In genomic region chr19:51687791-51688664, GRCh38 we compare ENCODE assay signal across 1 cellular context.
A peak's percentile ranks its signal among the peaks of the same experiment; 100 is the strongest.
TF ChIP-seq lines count a peak whose summit lies in the region.

No MANE protein-coding gene starts in this region.

TF ChIP-seq in K562, 482 proteins besides CTCF, POLR2A, EP300 and RAD21 (continued from another document and continues in another):
- TF ChIP-seq TFE3 (CRISPR knock-in tag; IDR thresholded peaks at IDR 0.05): no peak
- TF ChIP-seq ZNF263 (CRISPR knock-in tag; IDR thresholded peaks at IDR 0.05; ENCODE audit: borderline replicate concordance): peak; percentile 55
- TF ChIP-seq RBFOX2 (IDR thresholded peaks at IDR 0.05; ENCODE audit: low read depth, low read length): peak; percentile 20; the same call in 1 of the 2 replicates
- TF ChIP-seq TEAD4 (IDR thresholded peaks at IDR 0.05; ENCODE audit: low read length): no peak
- no peak for TF ChIP-seq TEAD4 (CRISPR knock-in tag; IDR thresholded peaks at IDR 0.05; ENCODE audit: borderline replicate concordance)
- TF ChIP-seq, protein P1, sequence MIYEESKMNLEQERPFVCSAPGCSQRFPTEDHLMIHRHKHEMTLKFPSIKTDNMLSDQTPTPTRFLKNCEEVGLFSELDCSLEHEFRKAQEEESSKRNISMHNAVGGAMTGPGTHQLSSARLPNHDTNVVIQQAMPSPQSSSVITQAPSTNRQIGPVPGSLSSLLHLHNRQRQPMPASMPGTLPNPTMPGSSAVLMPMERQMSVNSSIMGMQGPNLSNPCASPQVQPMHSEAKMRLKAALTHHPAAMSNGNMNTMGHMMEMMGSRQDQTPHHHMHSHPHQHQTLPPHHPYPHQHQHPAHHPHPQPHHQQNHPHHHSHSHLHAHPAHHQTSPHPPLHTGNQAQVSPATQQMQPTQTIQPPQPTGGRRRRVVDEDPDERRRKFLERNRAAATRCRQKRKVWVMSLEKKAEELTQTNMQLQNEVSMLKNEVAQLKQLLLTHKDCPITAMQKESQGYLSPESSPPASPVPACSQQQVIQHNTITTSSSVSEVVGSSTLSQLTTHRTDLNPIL (CRISPR knock-in tag; IDR thresholded peaks at IDR 0.05): no peak
- 0 out of 2 replicates have a peak, but pooled peaks have one; percentile 19 for TF ChIP-seq MEF2D (tag; conservative IDR thresholded peaks at IDR 0.05; ENCODE audit: low read depth)
- TF ChIP-seq NR2C1 (IDR thresholded peaks at IDR 0.05): peak; percentile 56; the same call in 1 of the 2 replicates
- no peak for TF ChIP-seq NR2C1 (tag; IDR thresholded peaks at IDR 0.05)
- TF ChIP-seq PHF8 (IDR thresholded peaks at IDR 0.05; ENCODE audit: borderline replicate concordance, low read length): peak; percentile 3; the same call in 1 of the 2 replicates
- TF ChIP-seq HIVEP1 (CRISPR knock-in tag; IDR thresholded peaks at IDR 0.05): 0 out of 2 replicates have a peak, but pooled peaks have one; percentile 33
- TF ChIP-seq POLR2AphosphoS5 (IDR thresholded peaks at IDR 0.05; ENCODE audit: control insufficient read depth, insufficient read depth, low read depth, low read length): no peak
- no peak for TF ChIP-seq ZNF124 (CRISPR knock-in tag; IDR thresholded peaks at IDR 0.05)
- peak; percentile 47; the same call in 1 of the 2 replicates for TF ChIP-seq ARID4B (CRISPR knock-in tag; IDR thresholded peaks at IDR 0.05)
- peak; percentile 6; the same call in 1 of the 2 replicates for TF ChIP-seq JUND (IDR thresholded peaks at IDR 0.05; ENCODE audit: borderline replicate concordance, low read depth, low read length)
- no peak for TF ChIP-seq JUND (tag; IDR thresholded peaks at IDR 0.05; ENCODE audit: borderline replicate concordance, low read depth, low read length)
- no peak for TF ChIP-seq DIDO1 (tag; IDR thresholded peaks at IDR 0.05; ENCODE audit: low read depth)
- TF ChIP-seq ZNF146 (CRISPR knock-in tag; IDR thresholded peaks at IDR 0.05; ENCODE audit: unreplicated experiment): no peak
- no peak for TF ChIP-seq CC2D1A (IDR thresholded peaks at IDR 0.05)
- TF ChIP-seq ATF3 (IDR thresholded peaks at IDR 0.05): no peak
- no peak for TF ChIP-seq ATF3 (CRISPR knock-in tag; conservative IDR thresholded peaks at IDR 0.05)
- TF ChIP-seq RREB1 (CRISPR knock-in tag; IDR thresholded peaks at IDR 0.05): no peak
- TF ChIP-seq, protein P2, sequence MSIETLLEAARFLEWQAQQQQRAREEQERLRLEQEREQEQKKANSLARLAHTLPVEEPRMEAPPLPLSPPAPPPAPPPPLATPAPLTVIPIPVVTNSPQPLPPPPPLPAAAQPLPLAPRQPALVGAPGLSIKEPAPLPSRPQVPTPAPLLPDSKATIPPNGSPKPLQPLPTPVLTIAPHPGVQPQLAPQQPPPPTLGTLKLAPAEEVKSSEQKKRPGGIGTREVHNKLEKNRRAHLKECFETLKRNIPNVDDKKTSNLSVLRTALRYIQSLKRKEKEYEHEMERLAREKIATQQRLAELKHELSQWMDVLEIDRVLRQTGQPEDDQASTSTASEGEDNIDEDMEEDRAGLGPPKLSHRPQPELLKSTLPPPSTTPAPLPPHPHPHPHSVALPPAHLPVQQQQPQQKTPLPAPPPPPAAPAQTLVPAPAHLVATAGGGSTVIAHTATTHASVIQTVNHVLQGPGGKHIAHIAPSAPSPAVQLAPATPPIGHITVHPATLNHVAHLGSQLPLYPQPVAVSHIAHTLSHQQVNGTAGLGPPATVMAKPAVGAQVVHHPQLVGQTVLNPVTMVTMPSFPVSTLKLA (conservative IDR thresholded peaks at IDR 0.05): 0 out of 4 replicates have a peak, but pooled peaks of 1 of the 2 experiments have one; percentile 8
- TF ChIP-seq HNRNPLL (IDR thresholded peaks at IDR 0.05; ENCODE audit: low read depth, low read length, poor library complexity, severe bottlenecking): peak; percentile 30
- no peak for TF ChIP-seq CHD2 (IDR thresholded peaks at IDR 0.05; ENCODE audit: low read depth, low read length)
- TF ChIP-seq CBFA2T2 (conservative IDR thresholded peaks at IDR 0.05): 0 out of 2 replicates have a peak, but pooled peaks have one; percentile 6
